8 cellular contexts compared by ENCODE assay signal in genomic region chr9:96856363-96857286, GRCh38. TPM values are rescaled to one million over a fixed set of nuclear protein-coding genes. Genes with fewer than 3 reads are reported as not detected.
DNase-seq lines count a peak whose midpoint lies in the region; ATAC-seq and TF ChIP-seq lines count a peak whose summit lies in the region.

No MANE protein-coding gene starts in this region.

- H4K20me1 ChIP-seq in OCI-LY3 (ENCODE audit: insufficient read depth, low read length): peaks cover 7% of the 10 kb centered on the region; the same call in 1 of the 2 replicates

- TF ChIP-seq CTCF in BE2C (IDR thresholded peaks at IDR 0.05; ENCODE audit: low read depth, low read length) (peak; percentile 95), OCI-LY3 (IDR thresholded peaks at IDR 0.05; ENCODE audit: low read depth, low read length) (peak; percentile 95), fibroblast of pulmonary artery (IDR thresholded peaks at IDR 0.05; ENCODE audit: low read length, missing control alignments) (peak; percentile 96), neutrophil (IDR thresholded peaks at IDR 0.05) (peak; percentile 95), thoracic aorta (IDR thresholded peaks at IDR 0.05) (peak; percentile 62)

- H3K9me3 ChIP-seq in BE2C (no peaks in the 10 kb centered on the region), OCI-LY3 (ENCODE audit: insufficient read depth, low read length) (no peaks in the 10 kb centered on the region), neutrophil (no peaks in the 10 kb centered on the region), thoracic aorta (no peaks in the 10 kb centered on the region)

- H3K4me1 ChIP-seq in BE2C (0 out of 2 replicates have a peak, but pooled peaks cover 2% of the 10 kb centered on the region), OCI-LY3 (ENCODE audit: low read length) (peaks cover 14% of the 10 kb centered on the region), neutrophil (ENCODE audit: control insufficient read depth in 1 of 2, insufficient read depth in 1 of 2, low read depth in 1 of 2, low read length in 1 of 2) (peaks cover 15 to 21% of the 10 kb centered on the region in 2 experiments), thoracic aorta (ENCODE audit: control insufficient read depth in 1 of 2, low read depth in 2 of 2) (peaks cover 17 to 27% of the 10 kb centered on the region in 2 donors)

- peaks cover 25% of the 10 kb centered on the region for H3K79me2 ChIP-seq in OCI-LY3 (ENCODE audit: low read length)

- no peak overlapping the region for H3K9ac ChIP-seq in OCI-LY3 (ENCODE audit: low read length)

- H3K4me3 ChIP-seq in BE2C (ENCODE audit: low read depth, low read length): no peak overlapping the region
- no peak overlapping the region for H3K4me3 ChIP-seq in OCI-LY3 (ENCODE audit: low read length)
- no peak overlapping the region for H3K4me3 ChIP-seq in fibroblast of pulmonary artery (replicated peaks; ENCODE audit: low read depth, low read length)
- H3K4me3 ChIP-seq in neutrophil (ENCODE audit: low read depth in 1 of 2, low read length in 1 of 2): no peak overlapping the region
- no peak overlapping the region for H3K4me3 ChIP-seq in thoracic aorta

- H3K4me2 ChIP-seq in OCI-LY3 (ENCODE audit: low read length): no peak overlapping the region

- DNase-seq in BE2C: peak; percentile 79
- peak; percentile 88 for DNase-seq in HT-29 (ENCODE audit: low spot score)
- peak; percentile 71 to 76 for DNase-seq in activated T-cell treated with anti-CD3 and anti-CD28 coated beads, Interleukin-2, amount 50 U/mL, for 48 hours
- DNase-seq in fibroblast of pulmonary artery (ENCODE audit: low read depth): peak; percentile 80
- no peak for DNase-seq in thoracic aorta (ENCODE audit: low spot score)

- no peak overlapping the region for H2AFZ ChIP-seq in OCI-LY3 (ENCODE audit: low read depth, low read length)

- H3K36me3 ChIP-seq in BE2C: no peaks in the 10 kb centered on the region
- H3K36me3 ChIP-seq in OCI-LY3 (replicated peaks; ENCODE audit: low read depth, low read length): peaks cover 11% of the 10 kb centered on the region
- peaks cover 4% of the 10 kb centered on the region for H3K36me3 ChIP-seq in neutrophil
- no peaks in the 10 kb centered on the region for H3K36me3 ChIP-seq in thoracic aorta

- ATAC-seq in GM18907 (IDR thresholded peaks at IDR 0.05; ENCODE audit: unreplicated experiment) (peak; percentile 60), thoracic aorta (ENCODE audit: insufficient number of reproducible peaks, low FRiP score, low read depth) (no peak)

- H3K27me3 ChIP-seq in BE2C (no peaks in the 10 kb centered on the region), OCI-LY3 (ENCODE audit: low read depth, low read length) (peaks cover 13% of the 10 kb centered on the region; the same call in 1 of the 2 replicates), neutrophil (peaks cover 19% of the 10 kb centered on the region), thoracic aorta (replicated peaks; ENCODE audit: insufficient read depth) (no peaks in the 10 kb centered on the region)

- H3K27ac ChIP-seq in OCI-LY3 (ENCODE audit: low read length): no peak overlapping the region
- no peak overlapping the region for H3K27ac ChIP-seq in neutrophil
- no peak overlapping the region for H3K27ac ChIP-seq in thoracic aorta

RNA-seq across cellular contexts. Expression of gene ZNF782, which starts 2.3 kb away (rescaled TPM):
- 3.4 TPM for polyA plus RNA-seq in BE2C (2012; ENCODE audit: insufficient read depth, insufficient read length, low read depth)
- total RNA-seq in HT-29 (2014; rRNA removed; shearing (Covaris generic)): 2.6 and 11.1 TPM in 2 replicates
- total RNA-seq in thoracic aorta: 10 to 100 TPM; 11.1 to 22.4 TPM
